1 cellular context compared by ENCODE assay signal in the genomic region with DNA sequence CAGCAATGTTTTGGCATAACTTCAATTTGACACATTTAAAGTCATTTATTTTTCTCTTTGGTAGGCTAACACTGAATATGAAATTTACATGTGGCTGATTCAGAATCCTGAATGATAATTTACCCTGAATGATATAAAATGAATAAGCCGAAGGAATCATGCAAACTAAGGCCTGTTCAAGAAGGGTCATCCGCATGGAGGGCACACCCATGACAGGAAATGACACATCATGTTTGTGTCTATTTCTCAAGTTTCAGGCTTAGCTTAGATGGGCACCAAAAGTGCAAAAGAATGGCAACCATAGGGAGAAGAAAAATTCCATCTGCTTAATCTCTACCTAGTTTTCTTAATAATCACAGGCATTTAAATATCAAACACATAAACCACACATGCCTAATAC.
TF ChIP-seq lines count a peak whose summit lies in the region.

No MANE protein-coding gene starts in this region.

TF ChIP-seq in K562, 482 proteins besides CTCF, POLR2A, EP300 and RAD21 (continued from another document):
- TF ChIP-seq, protein P1, sequence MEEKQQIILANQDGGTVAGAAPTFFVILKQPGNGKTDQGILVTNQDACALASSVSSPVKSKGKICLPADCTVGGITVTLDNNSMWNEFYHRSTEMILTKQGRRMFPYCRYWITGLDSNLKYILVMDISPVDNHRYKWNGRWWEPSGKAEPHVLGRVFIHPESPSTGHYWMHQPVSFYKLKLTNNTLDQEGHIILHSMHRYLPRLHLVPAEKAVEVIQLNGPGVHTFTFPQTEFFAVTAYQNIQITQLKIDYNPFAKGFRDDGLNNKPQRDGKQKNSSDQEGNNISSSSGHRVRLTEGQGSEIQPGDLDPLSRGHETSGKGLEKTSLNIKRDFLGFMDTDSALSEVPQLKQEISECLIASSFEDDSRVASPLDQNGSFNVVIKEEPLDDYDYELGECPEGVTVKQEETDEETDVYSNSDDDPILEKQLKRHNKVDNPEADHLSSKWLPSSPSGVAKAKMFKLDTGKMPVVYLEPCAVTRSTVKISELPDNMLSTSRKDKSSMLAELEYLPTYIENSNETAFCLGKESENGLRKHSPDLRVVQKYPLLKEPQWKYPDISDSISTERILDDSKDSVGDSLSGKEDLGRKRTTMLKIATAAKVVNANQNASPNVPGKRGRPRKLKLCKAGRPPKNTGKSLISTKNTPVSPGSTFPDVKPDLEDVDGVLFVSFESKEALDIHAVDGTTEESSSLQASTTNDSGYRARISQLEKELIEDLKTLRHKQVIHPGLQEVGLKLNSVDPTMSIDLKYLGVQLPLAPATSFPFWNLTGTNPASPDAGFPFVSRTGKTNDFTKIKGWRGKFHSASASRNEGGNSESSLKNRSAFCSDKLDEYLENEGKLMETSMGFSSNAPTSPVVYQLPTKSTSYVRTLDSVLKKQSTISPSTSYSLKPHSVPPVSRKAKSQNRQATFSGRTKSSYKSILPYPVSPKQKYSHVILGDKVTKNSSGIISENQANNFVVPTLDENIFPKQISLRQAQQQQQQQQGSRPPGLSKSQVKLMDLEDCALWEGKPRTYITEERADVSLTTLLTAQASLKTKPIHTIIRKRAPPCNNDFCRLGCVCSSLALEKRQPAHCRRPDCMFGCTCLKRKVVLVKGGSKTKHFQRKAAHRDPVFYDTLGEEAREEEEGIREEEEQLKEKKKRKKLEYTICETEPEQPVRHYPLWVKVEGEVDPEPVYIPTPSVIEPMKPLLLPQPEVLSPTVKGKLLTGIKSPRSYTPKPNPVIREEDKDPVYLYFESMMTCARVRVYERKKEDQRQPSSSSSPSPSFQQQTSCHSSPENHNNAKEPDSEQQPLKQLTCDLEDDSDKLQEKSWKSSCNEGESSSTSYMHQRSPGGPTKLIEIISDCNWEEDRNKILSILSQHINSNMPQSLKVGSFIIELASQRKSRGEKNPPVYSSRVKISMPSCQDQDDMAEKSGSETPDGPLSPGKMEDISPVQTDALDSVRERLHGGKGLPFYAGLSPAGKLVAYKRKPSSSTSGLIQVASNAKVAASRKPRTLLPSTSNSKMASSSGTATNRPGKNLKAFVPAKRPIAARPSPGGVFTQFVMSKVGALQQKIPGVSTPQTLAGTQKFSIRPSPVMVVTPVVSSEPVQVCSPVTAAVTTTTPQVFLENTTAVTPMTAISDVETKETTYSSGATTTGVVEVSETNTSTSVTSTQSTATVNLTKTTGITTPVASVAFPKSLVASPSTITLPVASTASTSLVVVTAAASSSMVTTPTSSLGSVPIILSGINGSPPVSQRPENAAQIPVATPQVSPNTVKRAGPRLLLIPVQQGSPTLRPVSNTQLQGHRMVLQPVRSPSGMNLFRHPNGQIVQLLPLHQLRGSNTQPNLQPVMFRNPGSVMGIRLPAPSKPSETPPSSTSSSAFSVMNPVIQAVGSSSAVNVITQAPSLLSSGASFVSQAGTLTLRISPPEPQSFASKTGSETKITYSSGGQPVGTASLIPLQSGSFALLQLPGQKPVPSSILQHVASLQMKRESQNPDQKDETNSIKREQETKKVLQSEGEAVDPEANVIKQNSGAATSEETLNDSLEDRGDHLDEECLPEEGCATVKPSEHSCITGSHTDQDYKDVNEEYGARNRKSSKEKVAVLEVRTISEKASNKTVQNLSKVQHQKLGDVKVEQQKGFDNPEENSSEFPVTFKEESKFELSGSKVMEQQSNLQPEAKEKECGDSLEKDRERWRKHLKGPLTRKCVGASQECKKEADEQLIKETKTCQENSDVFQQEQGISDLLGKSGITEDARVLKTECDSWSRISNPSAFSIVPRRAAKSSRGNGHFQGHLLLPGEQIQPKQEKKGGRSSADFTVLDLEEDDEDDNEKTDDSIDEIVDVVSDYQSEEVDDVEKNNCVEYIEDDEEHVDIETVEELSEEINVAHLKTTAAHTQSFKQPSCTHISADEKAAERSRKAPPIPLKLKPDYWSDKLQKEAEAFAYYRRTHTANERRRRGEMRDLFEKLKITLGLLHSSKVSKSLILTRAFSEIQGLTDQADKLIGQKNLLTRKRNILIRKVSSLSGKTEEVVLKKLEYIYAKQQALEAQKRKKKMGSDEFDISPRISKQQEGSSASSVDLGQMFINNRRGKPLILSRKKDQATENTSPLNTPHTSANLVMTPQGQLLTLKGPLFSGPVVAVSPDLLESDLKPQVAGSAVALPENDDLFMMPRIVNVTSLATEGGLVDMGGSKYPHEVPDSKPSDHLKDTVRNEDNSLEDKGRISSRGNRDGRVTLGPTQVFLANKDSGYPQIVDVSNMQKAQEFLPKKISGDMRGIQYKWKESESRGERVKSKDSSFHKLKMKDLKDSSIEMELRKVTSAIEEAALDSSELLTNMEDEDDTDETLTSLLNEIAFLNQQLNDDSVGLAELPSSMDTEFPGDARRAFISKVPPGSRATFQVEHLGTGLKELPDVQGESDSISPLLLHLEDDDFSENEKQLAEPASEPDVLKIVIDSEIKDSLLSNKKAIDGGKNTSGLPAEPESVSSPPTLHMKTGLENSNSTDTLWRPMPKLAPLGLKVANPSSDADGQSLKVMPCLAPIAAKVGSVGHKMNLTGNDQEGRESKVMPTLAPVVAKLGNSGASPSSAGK (IDR thresholded peaks at IDR 0.05): no peak
- TF ChIP-seq NFATC3 (IDR thresholded peaks at IDR 0.05) (no peak), CBFA2T3 (IDR thresholded peaks at IDR 0.05) (no peak), KAT8 (IDR thresholded peaks at IDR 0.05; ENCODE audit: low read depth) (no peak), TAF1 (IDR thresholded peaks at IDR 0.05; ENCODE audit: control insufficient read depth, extremely low read depth, insufficient read depth, low read length, severe bottlenecking) (no peak), RBM14 (IDR thresholded peaks at IDR 0.05; ENCODE audit: borderline replicate concordance, insufficient read depth, low read depth, low read length) (no peak), ARNT (IDR thresholded peaks at IDR 0.05) (no peak), TRIM24 (IDR thresholded peaks at IDR 0.05) (no peak), RBBP5 (IDR thresholded peaks at IDR 0.05; ENCODE audit: borderline replicate concordance, insufficient read depth, low read length, poor library complexity, severe bottlenecking) (no peak), POLR2AphosphoS2 (IDR thresholded peaks at IDR 0.05; ENCODE audit: low read length) (no peak), ZNF253 (CRISPR knock-in tag; conservative IDR thresholded peaks at IDR 0.05) (no peak), HDAC6 (IDR thresholded peaks at IDR 0.05; ENCODE audit: low read depth, low read length) (no peak), SIN3A (IDR thresholded peaks at IDR 0.05; ENCODE audit: borderline replicate concordance in 2 of 2, control insufficient read depth in 1 of 2, low read depth in 2 of 2, low read length in 2 of 2) (no peak), ARID1B (IDR thresholded peaks at IDR 0.05) (no peak)
- TF ChIP-seq, protein P2, sequence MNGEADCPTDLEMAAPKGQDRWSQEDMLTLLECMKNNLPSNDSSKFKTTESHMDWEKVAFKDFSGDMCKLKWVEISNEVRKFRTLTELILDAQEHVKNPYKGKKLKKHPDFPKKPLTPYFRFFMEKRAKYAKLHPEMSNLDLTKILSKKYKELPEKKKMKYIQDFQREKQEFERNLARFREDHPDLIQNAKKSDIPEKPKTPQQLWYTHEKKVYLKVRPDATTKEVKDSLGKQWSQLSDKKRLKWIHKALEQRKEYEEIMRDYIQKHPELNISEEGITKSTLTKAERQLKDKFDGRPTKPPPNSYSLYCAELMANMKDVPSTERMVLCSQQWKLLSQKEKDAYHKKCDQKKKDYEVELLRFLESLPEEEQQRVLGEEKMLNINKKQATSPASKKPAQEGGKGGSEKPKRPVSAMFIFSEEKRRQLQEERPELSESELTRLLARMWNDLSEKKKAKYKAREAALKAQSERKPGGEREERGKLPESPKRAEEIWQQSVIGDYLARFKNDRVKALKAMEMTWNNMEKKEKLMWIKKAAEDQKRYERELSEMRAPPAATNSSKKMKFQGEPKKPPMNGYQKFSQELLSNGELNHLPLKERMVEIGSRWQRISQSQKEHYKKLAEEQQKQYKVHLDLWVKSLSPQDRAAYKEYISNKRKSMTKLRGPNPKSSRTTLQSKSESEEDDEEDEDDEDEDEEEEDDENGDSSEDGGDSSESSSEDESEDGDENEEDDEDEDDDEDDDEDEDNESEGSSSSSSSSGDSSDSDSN (IDR thresholded peaks at IDR 0.05; ENCODE audit: borderline replicate concordance in 1 of 2, low read depth in 2 of 2, low read length in 2 of 2): no peak
